Comparison of ENCODE assay signal across 21 cellular contexts in the genomic region with DNA sequence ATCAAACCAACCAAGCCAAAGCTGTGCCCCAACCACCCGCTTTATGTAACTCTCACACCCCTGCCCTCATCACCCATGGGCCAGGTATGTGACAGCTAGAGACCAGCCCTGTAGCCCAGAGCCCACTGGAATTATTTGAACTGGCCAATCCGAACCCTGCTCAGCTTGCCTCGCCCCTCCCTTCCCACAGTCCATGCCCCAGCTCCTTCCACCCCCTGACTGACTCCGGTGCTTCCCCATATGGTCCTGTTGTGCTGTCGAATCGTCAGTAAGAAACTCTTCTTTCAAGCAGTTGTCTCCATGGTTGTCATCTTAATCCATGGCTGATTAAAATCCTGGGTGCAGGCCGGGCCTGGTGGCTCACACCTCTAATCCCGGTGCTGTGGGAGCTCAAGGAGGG.
A peak's percentile ranks its signal among the peaks of the same experiment; 100 is the strongest.
DNase-seq lines count a peak whose midpoint lies in the region; ATAC-seq, FAIRE-seq and TF ChIP-seq lines count a peak whose summit lies in the region.
"Had no signal": no experiment of that assay in that cellular context is flagged by ENCODE, and none has a peak within 500 bp of the region (broad histone marks: within the 10 kb centered on the region; RNA-seq: fewer than 3 reads in every experiment).

No MANE protein-coding gene starts in this region.

- H3K4me3 ChIP-seq in neuronal stem cell (ENCODE audit: low read length in 2 of 2) (no peak overlapping the region), right lobe of liver (no peak overlapping the region), aorta (ENCODE audit: low read length in 2 of 2) (no peak overlapping the region)

- no peak overlapping the region for H3K9ac ChIP-seq in neuronal stem cell (ENCODE audit: low read depth, low read length, poor library complexity)

- H3K27ac Mint-ChIP-seq in dendritic cell treated with granulocyte-macrophage colony-stimulating factor and Interleukin-4, amounts not matched to agents 40 ng/mL and 50 ng/mL, for 4 days: peak overlapping the region; percentile 6
- H3K27ac Mint-ChIP-seq in Calu3 (ENCODE audit: unreplicated experiment): no peak overlapping the region
- H3K27ac Mint-ChIP-seq: IgD-negative memory B cell had no signal

- no peak overlapping the region for H4K91ac ChIP-seq in neuronal stem cell (ENCODE audit: low read depth, low read length, poor library complexity)

- no TSS peak for BruUV-seq in Calu3 (replicated peaks; lab: Mats Ljungman, UMichigan)

- TF ChIP-seq CTCF in D721Med (IDR thresholded peaks at IDR 0.05; ENCODE audit: insufficient read depth, missing control alignments) (no peak), right lobe of liver (IDR thresholded peaks at IDR 0.05) (no peak), Calu3 (IDR thresholded peaks at IDR 0.05; ENCODE audit: unreplicated experiment) (no peak)

- peaks cover 13 to 21% of the 10 kb centered on the region in 2 donors for H3K4me1 ChIP-seq in neuronal stem cell (ENCODE audit: control insufficient read depth in 2 of 2, insufficient read depth in 1 of 2, low read depth in 1 of 2, low read length in 2 of 2)
- H3K4me1 ChIP-seq in right lobe of liver: peaks cover 0 to 11% (median 4%) of the 10 kb centered on the region in 4 donors
- no peaks in the 10 kb centered on the region for H3K4me1 ChIP-seq in aorta (ENCODE audit: control insufficient read depth in 1 of 2, insufficient read depth in 2 of 2, low read length in 2 of 2)

- no peaks in the 10 kb centered on the region for H3K36me3 ChIP-seq in neuronal stem cell (replicated peaks in 1 of 2; ENCODE audit: control insufficient read depth in 2 of 2, insufficient read depth in 2 of 2, low read length in 2 of 2)
- no peaks in the 10 kb centered on the region for H3K36me3 ChIP-seq in right lobe of liver
- H3K36me3 ChIP-seq in aorta (ENCODE audit: control insufficient read depth in 1 of 2, insufficient read depth in 2 of 2, low read length in 1 of 2): no peaks in the 10 kb centered on the region

- H2BK120ac ChIP-seq in neuronal stem cell (ENCODE audit: low read depth, low read length): no peak overlapping the region

- H3K23ac ChIP-seq in neuronal stem cell (ENCODE audit: low read depth, low read length, poor library complexity): peak overlapping the region; percentile 57

- H3K27ac ChIP-seq in neuronal stem cell (replicated peaks; ENCODE audit: low read length) (no peak overlapping the region), right lobe of liver (no peak overlapping the region), aorta (ENCODE audit: low read depth in 1 of 2, low read length in 2 of 2) (no peak overlapping the region)
- H3K27ac ChIP-seq: RWPE1 had no signal

- H3K18ac ChIP-seq in neuronal stem cell (ENCODE audit: low read length): peak overlapping the region; percentile 52

- H2BK12ac ChIP-seq in neuronal stem cell (ENCODE audit: low read length): peak overlapping the region; percentile 6

- no peaks in the 10 kb centered on the region for H3K36me3 Mint-ChIP-seq in dendritic cell treated with granulocyte-macrophage colony-stimulating factor and Interleukin-4, amounts not matched to agents 40 ng/mL and 50 ng/mL, for 4 days (ENCODE audit: low read depth)
- H3K36me3 Mint-ChIP-seq in Calu3 (ENCODE audit: insufficient read depth, unreplicated experiment): no peaks in the 10 kb centered on the region

- no peak overlapping the region for H2AFZ ChIP-seq in neuronal stem cell (ENCODE audit: low read length)

- H2BK5ac ChIP-seq in neuronal stem cell (ENCODE audit: low read length): no peak overlapping the region

- no CpG with 5 or more reads among the region's 8 CpGs for WGBS in neuronal stem cell (ENCODE audit: extremely low coverage in 2 of 2, insufficient read length in 2 of 2, insufficient replicate concordance in 1 of 2), 2 donors
- WGBS in right lobe of liver (ENCODE audit: insufficient coverage, low coverage, low lambda C conversion rate, missing lambda C conversion rate): 80% methylated on average over 7 of the region's 8 CpGs
- 93 to 96% methylated on average over 8 of the region's 8 CpGs for WGBS in aorta, 2 donors

- no peaks in the 10 kb centered on the region for H3K27me3 ChIP-seq in neuronal stem cell (ENCODE audit: control insufficient read depth in 3 of 3, insufficient read depth in 3 of 3, low read depth in 1 of 3, low read length in 3 of 3)
- H3K27me3 ChIP-seq in right lobe of liver: no peaks in the 10 kb centered on the region
- no peaks in the 10 kb centered on the region for H3K27me3 ChIP-seq in aorta (ENCODE audit: control insufficient read depth in 1 of 2, insufficient read depth in 2 of 2, low read length in 1 of 2)

- intact Hi-C loops in dendritic cell treated with granulocyte-macrophage colony-stimulating factor and Interleukin-4, amounts not matched to agents 40 ng/mL and 50 ng/mL, for 4 days (cut with micrococcal nuclease): no loop called here
- intact Hi-C loops in right lobe of liver (cut with DNase I): no loop called here
- intact Hi-C loops in aorta (cut with DNase I): no loop called here
- intact Hi-C loops in Calu3 (cut with micrococcal nuclease; ENCODE audit: unreplicated experiment): no loop called here

- CTCF ChIA-PET in Calu3 (lab: Charles Lee): no interaction called here

- peak; percentile 70 for DNase-seq in D721Med (ENCODE audit: insufficient read length, low spot score)
- DNase-seq in NCI-H524 (lab: John Stamatoyannopoulos, UW): peak; percentile 54 to 82
- no peak for DNase-seq in neuronal stem cell (ENCODE audit: low spot score)
- no peak for DNase-seq in right lobe of liver
- no peak for DNase-seq in aorta
- no peak for DNase-seq in Calu3
- DNase-seq: DMS 273 treated with DMSO at 0.1 percent for 48 hours, DND-41, NCI-H1694, NCI-H2081, NCI-H2171, NCI-H526 treated with DMSO at 0.1 percent for 48 hours had no signal

- H2AK5ac ChIP-seq in neuronal stem cell (ENCODE audit: low read depth, low read length): no peak overlapping the region

- ATAC-seq in right lobe of liver: no peak
- no peak for ATAC-seq in aorta (ENCODE audit: low FRiP score)
- ATAC-seq: SK-N-SH treated with all-trans-retinoic acid at 6 μM for 48 hours had no signal

- TF ChIP-seq POLR2A in right lobe of liver (IDR thresholded peaks at IDR 0.05): no peak

- no peak for FAIRE-seq in D721Med (lab: Jason Lieb, UNC)
- FAIRE-seq: A204.1, G401.6, GM12892, GM19239, H1 had no signal

- no peak overlapping the region for H4K8ac ChIP-seq in neuronal stem cell (ENCODE audit: low read depth, low read length)

- H3K79me1 ChIP-seq in neuronal stem cell (ENCODE audit: low read depth, low read length): no peaks in the 10 kb centered on the region

- no peak overlapping the region for H2BK15ac ChIP-seq in neuronal stem cell (ENCODE audit: low read length)

- H3K9me3 ChIP-seq in neuronal stem cell (replicated peaks in 1 of 2; ENCODE audit: control insufficient read depth in 2 of 2, insufficient read depth in 1 of 2, low read depth in 1 of 2, low read length in 2 of 2) (peaks cover 0 to 16% of the 10 kb centered on the region in 2 donors), right lobe of liver (no peaks in the 10 kb centered on the region), aorta (ENCODE audit: control insufficient read depth, low read length) (no peaks in the 10 kb centered on the region)

- H3K4me1 Mint-ChIP-seq in dendritic cell treated with granulocyte-macrophage colony-stimulating factor and Interleukin-4, amounts not matched to agents 40 ng/mL and 50 ng/mL, for 4 days (ENCODE audit: low read depth): peaks cover 66% of the 10 kb centered on the region
- H3K4me1 Mint-ChIP-seq in Calu3 (ENCODE audit: low read depth, unreplicated experiment): no peaks in the 10 kb centered on the region
- H3K4me1 Mint-ChIP-seq: IgD-negative memory B cell had no signal

- H3K9me3 Mint-ChIP-seq in dendritic cell treated with granulocyte-macrophage colony-stimulating factor and Interleukin-4, amounts not matched to agents 40 ng/mL and 50 ng/mL, for 4 days: no peaks in the 10 kb centered on the region
- peaks cover 6% of the 10 kb centered on the region for H3K9me3 Mint-ChIP-seq in Calu3 (ENCODE audit: low read depth, unreplicated experiment)

- H3K4me3 Mint-ChIP-seq in dendritic cell treated with granulocyte-macrophage colony-stimulating factor and Interleukin-4, amounts not matched to agents 40 ng/mL and 50 ng/mL, for 4 days: no peak overlapping the region
- H3K4me3 Mint-ChIP-seq in Calu3 (ENCODE audit: low read depth, unreplicated experiment): no peak overlapping the region
- H3K4me3 Mint-ChIP-seq: IgD-negative memory B cell had no signal

- peaks cover 7% of the 10 kb centered on the region for H3K27me3 Mint-ChIP-seq in dendritic cell treated with granulocyte-macrophage colony-stimulating factor and Interleukin-4, amounts not matched to agents 40 ng/mL and 50 ng/mL, for 4 days
- H3K27me3 Mint-ChIP-seq in Calu3 (ENCODE audit: unreplicated experiment): peaks cover 50% of the 10 kb centered on the region

- no peak overlapping the region for H3K4ac ChIP-seq in neuronal stem cell (ENCODE audit: low read length)

- H3K4me2 ChIP-seq in neuronal stem cell (ENCODE audit: insufficient read depth, low read length, poor library complexity, severe bottlenecking): no peak overlapping the region

- H3K14ac ChIP-seq in neuronal stem cell (ENCODE audit: low read length): no peak overlapping the region

Comparison
In these comparisons a context has a peak if more than half of its experiments do, and no peak if none do; other contexts are left out.
1. DNase-seq: peak in D721Med (single experiment) and NCI-H524 (2 of 2); none in neuronal stem cell (single experiment), right lobe of liver (0 of 3), aorta (0 of 2) and Calu3 (single experiment).